In genomic region chr16:31107465-31107867, GRCh38 we compare ENCODE assay signal across 8 cellular contexts. TPM values are rescaled to one million over a fixed set of nuclear protein-coding genes. Genes with fewer than 3 reads are reported as not detected.
DNase-seq lines count a peak whose midpoint lies in the region; ATAC-seq and TF ChIP-seq lines count a peak whose summit lies in the region.

No MANE protein-coding gene starts in this region.

- CTCF ChIA-PET in CD8-positive, alpha-beta T cell (lab: Charles Lee) = interaction anchor here (1.0 to 1.7 kb wide), 3 partner anchors 35 to 761 kb away, joined by 3 to 4 read pairs (median 3); no protein-coding TSS in a partner anchor
- CTCF ChIA-PET in IMR-90 (lab: Yijun Ruan, JAX) = no interaction called here

- H3K18ac ChIP-seq in IMR-90 (ENCODE audit: low read depth, low read length) = no peak overlapping the region

- no peaks in the 10 kb centered on the region; the same call in 1 of the 2 replicates for H4K20me1 ChIP-seq in IMR-90 (ENCODE audit: insufficient read depth, low read length)

- peak overlapping the region; percentile 86; the same call in 1 of the 2 replicates for H3K4me2 ChIP-seq in IMR-90 (ENCODE audit: low read depth, low read length)

- H3K23ac ChIP-seq in IMR-90 (ENCODE audit: low read depth, low read length) = 0 out of 2 replicates have a peak overlapping the region, but pooled peaks have one; percentile 15

- H3K4me3 Mint-ChIP-seq in CD8-positive, alpha-beta T cell = peak overlapping the region; percentile 87
- peak overlapping the region; percentile 86 to 88 for H3K4me3 Mint-ChIP-seq in effector memory CD8-positive, alpha-beta T cell

- BruUV-seq in IMR-90 (replicated peaks; lab: Mats Ljungman, UMichigan) = no TSS peak

- H3K27ac Mint-ChIP-seq in CD8-positive, alpha-beta T cell = no peak overlapping the region
- H3K27ac Mint-ChIP-seq in effector memory CD8-positive, alpha-beta T cell = peak overlapping the region; percentile 53 to 54

- dilution Hi-C loops in IMR-90 (cut with HindIII; ENCODE audit: low sequenced_read_pairs, unreplicated experiment) = no loop called here

- no peaks in the 10 kb centered on the region for H3K27me3 Mint-ChIP-seq in CD8-positive, alpha-beta T cell (ENCODE audit: low read depth)
- no peaks in the 10 kb centered on the region for H3K27me3 Mint-ChIP-seq in effector memory CD8-positive, alpha-beta T cell

- peak overlapping the region; percentile 63 for H2BK5ac ChIP-seq in IMR-90 (ENCODE audit: low read depth, low read length, poor library complexity, severe bottlenecking)

- H2BK20ac ChIP-seq in IMR-90 (ENCODE audit: low read depth, low read length) = no peak overlapping the region

- H2AFZ ChIP-seq in IMR-90 (replicated peaks; ENCODE audit: low read length, poor library complexity) = no peak overlapping the region

- no peak overlapping the region; the same call in 1 of the 2 replicates for H3K9ac ChIP-seq in IMR-90 (ENCODE audit: low read depth, low read length)
- no peak overlapping the region for H3K9ac ChIP-seq in colonic mucosa (ENCODE audit: low read depth in 2 of 2, low read length in 2 of 2)

- 0 out of 2 replicates have a peak overlapping the region, but pooled peaks have one; percentile 35 for H2AK5ac ChIP-seq in IMR-90 (ENCODE audit: low read depth, low read length)

- peak overlapping the region; percentile 98 to 100 for H4K8ac ChIP-seq in IMR-90 (ENCODE audit: low read depth in 2 of 2, low read length in 2 of 2)

- no peaks in the 10 kb centered on the region for H3K9me3 ChIP-seq in CD8-positive, alpha-beta T cell (ENCODE audit: low read length)
- H3K9me3 ChIP-seq in IMR-90 (ENCODE audit: control insufficient read depth, insufficient read depth, low read length) = no peaks in the 10 kb centered on the region
- H3K9me3 ChIP-seq in tibial nerve = no peaks in the 10 kb centered on the region
- H3K9me3 ChIP-seq in colonic mucosa = no peaks in the 10 kb centered on the region

- no peak overlapping the region for H2BK15ac ChIP-seq in IMR-90 (ENCODE audit: low read depth, low read length)

- peaks cover 6% of the 10 kb centered on the region for H3K36me3 ChIP-seq in CD8-positive, alpha-beta T cell (ENCODE audit: insufficient read depth, low read length)
- H3K36me3 ChIP-seq in IMR-90 (ENCODE audit: control insufficient read depth, insufficient read depth, low read length) (peaks cover 32% of the 10 kb centered on the region), tibial nerve (peaks cover 0 to 33% (median 0%) of the 10 kb centered on the region in 3 donors), colonic mucosa (no peaks in the 10 kb centered on the region)

- no peak overlapping the region for H3K56ac ChIP-seq in IMR-90 (ENCODE audit: extremely low read depth, insufficient read depth, low read length)

- WGBS in IMR-90 (ENCODE audit: extremely low coverage in 2 of 2, insufficient read length in 1 of 2), 2 experiments = 79% methylated on average over 2 of the region's 6 CpGs; no CpG with 5 or more reads in 1 of the 2 experiments
- WGBS in tibial nerve, 2 donors = 92 to 93% methylated on average over 6 of the region's 6 CpGs

- no peak for TF ChIP-seq EP300 in tibial nerve (IDR thresholded peaks at IDR 0.05)

- no peak for TF ChIP-seq POLR2A in IMR-90 (IDR thresholded peaks at IDR 0.05; ENCODE audit: low read depth, low read length)
- no peak for TF ChIP-seq POLR2A in tibial nerve (IDR thresholded peaks at IDR 0.05)

- H3K9me1 ChIP-seq in IMR-90 (ENCODE audit: insufficient read depth, low read length) = peaks cover 11% of the 10 kb centered on the region; the same call in 1 of the 2 replicates

- POLR2A ChIA-PET in CD8-positive, alpha-beta T cell (lab: Charles Lee) = interaction anchor here (1.0 to 1.9 kb wide), 2 partner anchors 10 to 35 kb away, joined by 4 to 6 read pairs; partner anchors contain the start of gene KAT8
- POLR2A ChIA-PET in IMR-90 (lab: Charles Lee; ENCODE audit: unreplicated experiment) = no interaction called here

- H3K9me3 Mint-ChIP-seq in CD8-positive, alpha-beta T cell = no peaks in the 10 kb centered on the region
- H3K9me3 Mint-ChIP-seq in effector memory CD8-positive, alpha-beta T cell = no peaks in the 10 kb centered on the region

- in situ Hi-C loops in IMR-90 (cut with MboI; ENCODE audit: low sequenced_read_pairs) = no loop called here

- H3K27me3 ChIP-seq in CD8-positive, alpha-beta T cell (ENCODE audit: insufficient read depth, low read length) = no peaks in the 10 kb centered on the region
- H3K27me3 ChIP-seq in IMR-90 (ENCODE audit: control insufficient read depth, insufficient read depth, low read length) (no peaks in the 10 kb centered on the region), tibial nerve (no peaks in the 10 kb centered on the region), colonic mucosa (no peaks in the 10 kb centered on the region)

- H3K4me1 ChIP-seq in CD8-positive, alpha-beta T cell (ENCODE audit: insufficient read depth, low read length) = peaks cover 15% of the 10 kb centered on the region
- peaks cover 5% of the 10 kb centered on the region for H3K4me1 ChIP-seq in IMR-90 (ENCODE audit: control insufficient read depth, insufficient read depth, low read length)
- H3K4me1 ChIP-seq in tibial nerve = peaks cover 0 to 30% (median 15%) of the 10 kb centered on the region in 4 donors
- peaks cover 9% of the 10 kb centered on the region for H3K4me1 ChIP-seq in colonic mucosa

- no peak for ATAC-seq in CD8-positive, alpha-beta T cell
- ATAC-seq in GM19455 (IDR thresholded peaks at IDR 0.05; ENCODE audit: unreplicated experiment) (peak; percentile 38), IMR-90 (ENCODE audit: low read depth) (no peak)
- no peak for ATAC-seq in effector memory CD8-positive, alpha-beta T cell (replicated peaks)

- H3K36me3 Mint-ChIP-seq in CD8-positive, alpha-beta T cell = peaks cover 30% of the 10 kb centered on the region
- H3K36me3 Mint-ChIP-seq in effector memory CD8-positive, alpha-beta T cell (ENCODE audit: insufficient read depth) = peaks cover 19% of the 10 kb centered on the region

- no peak overlapping the region for H3K14ac ChIP-seq in IMR-90 (replicated peaks; ENCODE audit: low read depth, low read length)

- H4K5ac ChIP-seq in IMR-90 (ENCODE audit: low read depth, low read length) = peak overlapping the region; percentile 91

- H3K4me3 ChIP-seq in CD8-positive, alpha-beta T cell (ENCODE audit: low read depth, low read length) = no peak overlapping the region
- H3K4me3 ChIP-seq in IMR-90 (ENCODE audit: insufficient read depth, low read depth, low read length) = no peak overlapping the region
- no peak overlapping the region for H3K4me3 ChIP-seq in tibial nerve
- H3K4me3 ChIP-seq in colonic mucosa = no peak overlapping the region

- DNase-seq in CD8-positive, alpha-beta T cell = no peak
- DNase-seq in IMR-90 (no peak), tibial nerve (ENCODE audit: low spot score in 2 of 2) (no peak), NCI-H2227 (lab: John Stamatoyannopoulos, UW; ENCODE audit: unreplicated experiment) (no peak), colonic mucosa (no peak), islet precursor cell (no peak)
- no peak for DNase-seq in effector memory CD8-positive, alpha-beta T cell

- H3K27ac ChIP-seq in CD8-positive, alpha-beta T cell (ENCODE audit: low read depth, low read length) = no peak overlapping the region
- H3K27ac ChIP-seq in IMR-90 (ENCODE audit: insufficient read depth, low read length) = no peak overlapping the region
- H3K27ac ChIP-seq in tibial nerve = peak overlapping the region in 3 of 4 donors; percentile 30 to 96 (median 96)
- no peak overlapping the region for H3K27ac ChIP-seq in colonic mucosa

- peaks cover 18 to 37% of the 10 kb centered on the region in 2 experiments for H3K79me1 ChIP-seq in IMR-90 (ENCODE audit: low read depth in 1 of 2, low read length in 2 of 2)

- no peak for TF ChIP-seq RAD21 in IMR-90 (IDR thresholded peaks at IDR 0.05; ENCODE audit: low read length)

- intact Hi-C loops in CD8-positive, alpha-beta T cell (cut with DNase I, micrococcal nuclease) = loop anchor here in 1 of 2 experiments (5.0 kb wide), 2 partner anchors 35 to 75 kb away; partner anchors contain the start of gene STX4
- intact Hi-C loops in IMR-90 (cut with micrococcal nuclease) (no loop called here), colonic mucosa (cut with DNase I) (no loop called here)

- peak overlapping the region; percentile 95 for H2AK9ac ChIP-seq in IMR-90 (replicated peaks; ENCODE audit: low read depth, low read length, poor library complexity)

- H3K4me1 Mint-ChIP-seq in CD8-positive, alpha-beta T cell (ENCODE audit: low read depth) = peaks cover 17% of the 10 kb centered on the region
- peaks cover 11 to 13% of the 10 kb centered on the region in 2 donors for H3K4me1 Mint-ChIP-seq in effector memory CD8-positive, alpha-beta T cell (ENCODE audit: low read depth in 2 of 2)

- H4K91ac ChIP-seq in IMR-90 (ENCODE audit: insufficient read depth, low read depth, low read length) = no peak overlapping the region; the same call in 1 of the 2 replicates

- peak overlapping the region; percentile 65 for H3K4ac ChIP-seq in IMR-90 (ENCODE audit: low read depth, low read length)

- no peak overlapping the region for H2BK120ac ChIP-seq in IMR-90 (ENCODE audit: low read depth, low read length)

- no peak for TF ChIP-seq CTCF in CD8-positive, alpha-beta T cell (IDR thresholded peaks at IDR 0.05)
- TF ChIP-seq CTCF in IMR-90 (conservative IDR thresholded peaks at IDR 0.05; ENCODE audit: low read depth, low read length) = no peak
- TF ChIP-seq CTCF in tibial nerve (IDR thresholded peaks at IDR 0.05) = no peak
- TF ChIP-seq CTCF in colonic mucosa (IDR thresholded peaks at IDR 0.05) = no peak

RNA-seq across cellular contexts. Expression of gene BCKDK, which starts 0.7 kb away (rescaled TPM):
- total RNA-seq in CD8-positive, alpha-beta T cell = 1 to 10 TPM; 5.6 to 7.6 TPM
- total RNA-seq in IMR-90 (2012; rRNA removed) (24.4 and 26.0 TPM in 2 replicates), tibial nerve (10 to 100 TPM; 37.9 to 53.4 (median 45.6) TPM), colonic mucosa (10 to 100 TPM; 41.3 to 43.4 TPM)
- 79.3 and 89.7 TPM in 2 replicates for polyA plus RNA-seq in IMR-90 (2012; rRNA removed)
- polyA plus RNA-seq in IMR-90 (2012; cell fraction: cytosol; rRNA removed) = 78.8 and 105 TPM in 2 replicates
- 56.0 and 112 TPM in 2 replicates for polyA plus RNA-seq in IMR-90 (2012; cell fraction: nucleus; rRNA removed; ENCODE audit: low replicate concordance)

RNA-seq across cellular contexts. Expression of gene KAT8, which starts 10.0 kb away (rescaled TPM):
- total RNA-seq in CD8-positive, alpha-beta T cell = 100 to 1,000 TPM; 105 to 107 TPM
- total RNA-seq in IMR-90 (2012; rRNA removed) (18.9 and 19.4 TPM in 2 replicates), tibial nerve (10 to 100 TPM; 79.5 to 99.0 (median 92.7) TPM), colonic mucosa (10 to 100 TPM; 42.2 to 69.5 TPM)
- 27.4 and 28.4 TPM in 2 replicates for polyA plus RNA-seq in IMR-90 (2012; rRNA removed)
- polyA plus RNA-seq in IMR-90 (2012; cell fraction: cytosol; rRNA removed) = 20.8 and 21.6 TPM in 2 replicates
- 55.3 and 65.5 TPM in 2 replicates for polyA plus RNA-seq in IMR-90 (2012; cell fraction: nucleus; rRNA removed; ENCODE audit: low replicate concordance)

RNA-seq across cellular contexts. Expression of gene VKORC1, which starts 12.9 kb away (rescaled TPM):
- total RNA-seq in CD8-positive, alpha-beta T cell = 10 to 100 TPM; 23.0 to 27.2 TPM
- total RNA-seq in IMR-90 (2012; rRNA removed) = 61.9 and 65.2 TPM in 2 replicates
- 317 and 362 TPM in 2 replicates for polyA plus RNA-seq in IMR-90 (2012; rRNA removed)
- polyA plus RNA-seq in IMR-90 (2012; cell fraction: cytosol; rRNA removed) = 544 and 807 TPM in 2 replicates
- 203 and 293 TPM in 2 replicates for polyA plus RNA-seq in IMR-90 (2012; cell fraction: nucleus; rRNA removed; ENCODE audit: low replicate concordance)
- 100 to 1,000 TPM; 114 to 180 (median 136) TPM for total RNA-seq in tibial nerve
- 10 to 100 TPM; 39.5 to 50.3 TPM for total RNA-seq in colonic mucosa

RNA-seq across cellular contexts. Expression of gene PRSS53, which starts 18.7 kb away (rescaled TPM):
- total RNA-seq in CD8-positive, alpha-beta T cell = 1 to 10 TPM; 3.1 to 5.9 TPM
- total RNA-seq in IMR-90 (2012; rRNA removed) (0.56 and 0.72 TPM in 2 replicates), tibial nerve (1 to 10 TPM; 1.3 to 5.4 (median 3.1) TPM), colonic mucosa (1 to 10 TPM in 1 of 2 donors, under 1 TPM in 1; 0.77 to 2.6 TPM)
- 5.4 and 5.9 TPM in 2 replicates for polyA plus RNA-seq in IMR-90 (2012; rRNA removed)
- 1.2 and 1.8 TPM in 2 replicates for polyA plus RNA-seq in IMR-90 (2012; cell fraction: cytosol; rRNA removed)
- polyA plus RNA-seq in IMR-90 (2012; cell fraction: nucleus; rRNA removed; ENCODE audit: low replicate concordance) = 63.3 and 120 TPM in 2 replicates

RNA-seq across cellular contexts. Expression of gene PRSS8, which starts 28.1 kb away (rescaled TPM):
- total RNA-seq in CD8-positive, alpha-beta T cell = not detected
- total RNA-seq in IMR-90 (2012; rRNA removed) (not detected in 2 replicates), tibial nerve (under 1 TPM in 1 of 4 donors, not detected in 3; 0.20 TPM), colonic mucosa (100 to 1,000 TPM; 337 to 347 TPM)
- 0.10 TPM in 1 of 2 replicates, not detected in the other for polyA plus RNA-seq in IMR-90 (2012; rRNA removed)
- not detected in 2 replicates for polyA plus RNA-seq in IMR-90 (2012; cell fraction: cytosol; rRNA removed)
- polyA plus RNA-seq in IMR-90 (2012; cell fraction: nucleus; rRNA removed; ENCODE audit: low replicate concordance) = 0.06 and 0.09 TPM in 2 replicates

Comparison
In these comparisons a context has a peak if more than half of its experiments do, and no peak if none do; other contexts are left out.
1. H3K27ac ChIP-seq: peak in tibial nerve (3 of 4); none in CD8-positive, alpha-beta T cell (single experiment), IMR-90 (single experiment) and colonic mucosa (single experiment).